Comparison of ENCODE assay signal across 22 cellular contexts in genomic region chr6:4564746-4565145, GRCh38.
A peak's percentile ranks its signal among the peaks of the same experiment; 100 is the strongest.
DNase-seq lines count a peak whose midpoint lies in the region; ATAC-seq and TF ChIP-seq lines count a peak whose summit lies in the region.
"Had no signal": no experiment of that assay in that cellular context is flagged by ENCODE, and none has a peak within 500 bp of the region (broad histone marks: within the 10 kb centered on the region; RNA-seq: fewer than 3 reads in every experiment).

No MANE protein-coding gene starts in this region.

- POLR2A ChIA-PET in T-cell (lab: Charles Lee), result no interaction called here

- TF ChIP-seq EP300 in esophagus muscularis mucosa (IDR thresholded peaks at IDR 0.05), result no peak

- no peaks in the 10 kb centered on the region for H3K36me3 ChIP-seq in esophagus muscularis mucosa
- H3K36me3 ChIP-seq: neutrophil, right lobe of liver, tibial artery had no signal

- no peak for TF ChIP-seq CTCF in esophagus muscularis mucosa (IDR thresholded peaks at IDR 0.05)
- TF ChIP-seq CTCF in nephron (IDR thresholded peaks at IDR 0.05; ENCODE audit: unreplicated experiment in 3 of 3), result no peak

- H3K4me1 ChIP-seq in esophagus muscularis mucosa, result peaks cover 0 to 13% (median 11%) of the 10 kb centered on the region in 4 donors
- H3K4me1 ChIP-seq: right lobe of liver, tibial artery had no signal

- H3K4me3 Mint-ChIP-seq in nephron (no peak overlapping the region), T-cell (no peak overlapping the region)
- H3K4me3 Mint-ChIP-seq: CD4-positive, alpha-beta T cell; stimulated activated memory B cell treated with anti-CD40 and anti-IgM and Interleukin-4, amounts not matched to agents 10 μg/mL and 1 μg/mL and 100 μg/mL, for 72 hours had no signal

- H3K36me3 Mint-ChIP-seq in nephron (ENCODE audit: low read depth), result no peaks in the 10 kb centered on the region
- no peaks in the 10 kb centered on the region for H3K36me3 Mint-ChIP-seq in T-cell
- H3K36me3 Mint-ChIP-seq: activated naive CD4-positive, alpha-beta T cell treated with anti-CD3 and anti-CD28 coated beads, Interleukin-2, amount 50 U/mL, for 72 hours; stimulated activated memory B cell treated with anti-CD40 and anti-IgM and Interleukin-4, amounts not matched to agents 10 μg/mL and 1 μg/mL and 100 μg/mL, for 72 hours had no signal

- WGBS in esophagus muscularis mucosa, result 45% methylated on average over 3 of the region's 5 CpGs

- H3K4me1 Mint-ChIP-seq in nephron (peaks cover 21% of the 10 kb centered on the region), T-cell (no peaks in the 10 kb centered on the region)

- CTCF ChIA-PET in T-cell (lab: Charles Lee), result no interaction called here

- intact Hi-C loops in esophagus muscularis mucosa (cut with DNase I), result no loop called here

- DNase-seq in ELF-1 (ENCODE audit: low read depth, low spot score) (peak; percentile 18), NCI-H524 (lab: John Stamatoyannopoulos, UW) (peak; percentile 73 to 84), esophagus muscularis mucosa (ENCODE audit: extremely low spot score) (no peak), HuH-7 (ENCODE audit: low spot score) (no peak), T-cell (no peak), middle frontal gyrus (ENCODE audit: extremely low spot score, low spot score) (no peak)
- DNase-seq: activated CD8-positive, alpha-beta memory T cell treated with anti-CD3 and anti-CD28 coated beads for 24 hours; CD4-positive, alpha-beta T cell; dermis blood vessel endothelial cell; DMS79; NCI-H1105; NCI-H2171; NCI-H774; right lobe of liver; SK-N-SH; tibial artery had no signal

- no peak for ATAC-seq in T-cell (replicated peaks in 1 of 4)
- no peak for ATAC-seq in HG03354 (IDR thresholded peaks at IDR 0.05; ENCODE audit: poor library complexity, severe bottlenecking, unreplicated experiment)
- ATAC-seq: activated naive CD4-positive, alpha-beta T cell treated with anti-CD3 and anti-CD28 coated beads, Interleukin-2, amount 50 U/mL, for 72 hours; Panc1 had no signal

- H3K27me3 Mint-ChIP-seq in nephron (ENCODE audit: low read depth) (peaks cover 3% of the 10 kb centered on the region), T-cell (peaks cover 0 to 8% of the 10 kb centered on the region in 2 donors)

- H3K27me3 ChIP-seq in esophagus muscularis mucosa, result no peaks in the 10 kb centered on the region
- H3K27me3 ChIP-seq: neutrophil, right lobe of liver, tibial artery had no signal

- peaks cover 10% of the 10 kb centered on the region for H3K9me3 Mint-ChIP-seq in nephron
- H3K9me3 Mint-ChIP-seq in T-cell, result no peaks in the 10 kb centered on the region
- H3K9me3 Mint-ChIP-seq: activated naive CD4-positive, alpha-beta T cell treated with anti-CD3 and anti-CD28 coated beads, Interleukin-2, amount 50 U/mL, for 72 hours; CD4-positive, alpha-beta T cell; stimulated activated memory B cell treated with anti-CD40 and anti-IgM and Interleukin-4, amounts not matched to agents 10 μg/mL and 1 μg/mL and 100 μg/mL, for 72 hours had no signal

- H3K27ac ChIP-seq in esophagus muscularis mucosa (replicated peaks in 1 of 4), result peak overlapping the region; percentile 13 to 65 (median 38)
- H3K27ac ChIP-seq: neutrophil, right lobe of liver, tibial artery had no signal

- TF ChIP-seq POLR2A in esophagus muscularis mucosa (IDR thresholded peaks at IDR 0.05; ENCODE audit: low read depth), result no peak

- H3K27ac Mint-ChIP-seq in nephron (peak overlapping the region in 2 of 3 experiments; percentile 14 to 28), T-cell (no peak overlapping the region)
- H3K27ac Mint-ChIP-seq: activated naive CD4-positive, alpha-beta T cell treated with anti-CD3 and anti-CD28 coated beads, Interleukin-2, amount 50 U/mL, for 72 hours; CD4-positive, alpha-beta T cell; stimulated activated memory B cell treated with anti-CD40 and anti-IgM and Interleukin-4, amounts not matched to agents 10 μg/mL and 1 μg/mL and 100 μg/mL, for 72 hours had no signal

- H3K9me3 ChIP-seq in esophagus muscularis mucosa, result peaks cover 0 to 1% (median under 1%) of the 10 kb centered on the region in 4 donors
- H3K9me3 ChIP-seq: neutrophil, right lobe of liver, SK-N-SH had no signal

- H3K4me3 ChIP-seq in esophagus muscularis mucosa, result no peak overlapping the region
- H3K4me3 ChIP-seq: right lobe of liver, tibial artery had no signal

Comparison
In these comparisons a context has a peak if more than half of its experiments do, and no peak if none do; other contexts are left out.
1. DNase-seq: peak in ELF-1 (single experiment) and NCI-H524 (2 of 2); none in esophagus muscularis mucosa (single experiment), HuH-7 (single experiment), T-cell (0 of 34) and middle frontal gyrus (single experiment).
2. H3K27ac Mint-ChIP-seq: peak in nephron (2 of 3); none in T-cell (0 of 2).